Comparison of ENCODE assay signal across 8 cellular contexts in genomic region chr6:31270788-31271640, GRCh38. TPM values are rescaled to one million over a fixed set of nuclear protein-coding genes. Genes with fewer than 3 reads are reported as not detected.
DNase-seq lines count a peak whose midpoint lies in the region; ATAC-seq, FAIRE-seq and TF ChIP-seq lines count a peak whose summit lies in the region.

No MANE protein-coding gene starts in this region.

- no peak for FAIRE-seq in GM12878 (lab: Jason Lieb, UNC)

- peaks cover 15% of the 10 kb centered on the region for H4K20me1 ChIP-seq in GM12878 (ENCODE audit: control insufficient read depth, insufficient read depth)

- peaks cover 11% of the 10 kb centered on the region for H3K36me3 ChIP-seq in RWPE2 (ENCODE audit: low read depth)
- H3K36me3 ChIP-seq in GM12878 (ENCODE audit: control insufficient read depth in 2 of 2, insufficient read depth in 2 of 2, low read length in 1 of 2), result peaks cover 18 to 25% of the 10 kb centered on the region in 2 experiments; a peak in 3 of 4 replicates
- no peaks in the 10 kb centered on the region for H3K36me3 ChIP-seq in iPS-20b (ENCODE audit: insufficient read depth, low read depth, low read length)

- DNase-seq in ELR (ENCODE audit: low read depth), result peak; percentile 71
- no peak for DNase-seq in HFF-Myc (ENCODE audit: extremely low read depth, low read depth)
- DNase-seq in RWPE2 (ENCODE audit: low spot score), result peak; percentile 72
- no peak for DNase-seq in GM12878 (ENCODE audit: low read depth, low spot score)
- peak; percentile 66 for DNase-seq in stimulated activated CD4-positive, alpha-beta T cell treated with anti-CD3 and anti-CD28 coated beads, Interleukin-12 subunit alpha, Interleukin-12 subunit beta, amount 100 ng/mL, for 4 hours
- DNase-seq in midbrain (lab: John Stamatoyannopoulos, UW), result no peak
- no peak for DNase-seq in pons (ENCODE audit: low spot score)

- POLR2A ChIA-PET in GM12878 (lab: Charles Lee), result no interaction called here

- RAD21 ChIA-PET in GM12878 (lab: Charles Lee; ENCODE audit: unreplicated experiment), result no interaction called here

- H3K27me3 ChIP-seq in RWPE2 (ENCODE audit: insufficient read depth, poor library complexity, severe bottlenecking) (no peaks in the 10 kb centered on the region), GM12878 (replicated peaks in 1 of 2; ENCODE audit: control insufficient read depth in 2 of 2, insufficient read depth in 2 of 2, low read length in 1 of 2) (no peaks in the 10 kb centered on the region), iPS-20b (ENCODE audit: insufficient read depth, low read length) (peaks cover 39% of the 10 kb centered on the region)

- H3K4me2 ChIP-seq in GM12878 (ENCODE audit: control insufficient read depth, insufficient read depth), result peak overlapping the region; percentile 86

- no TSS peak for BruUV-seq in GM12878 (replicated peaks; lab: Mats Ljungman, UMichigan)

- 0% methylated on average over 48 of the region's 62 CpGs for WGBS in GM12878 (ENCODE audit: insufficient coverage, insufficient replicate concordance, low lambda C conversion rate, missing lambda C conversion rate)

- no peak overlapping the region for H2AFZ ChIP-seq in GM12878 (ENCODE audit: control insufficient read depth, low read depth, low read length)

- peak overlapping the region; percentile 39 for H3K27ac ChIP-seq in RWPE2 (ENCODE audit: poor library complexity, severe bottlenecking)
- H3K27ac ChIP-seq in GM12878 (ENCODE audit: control insufficient read depth, insufficient read depth), result peak overlapping the region; percentile 95
- no peak overlapping the region for H3K27ac ChIP-seq in iPS-20b (ENCODE audit: low read length)

- TF ChIP-seq RAD21 in GM12878 (IDR thresholded peaks at IDR 0.05; ENCODE audit: insufficient read depth, low read depth, low read length), result no peak

- peak overlapping the region; percentile 70 for H3K4me3 ChIP-seq in HFF-Myc (replicated peaks; ENCODE audit: low read depth, low read length)
- peak overlapping the region; percentile 61 for H3K4me3 ChIP-seq in RWPE2 (ENCODE audit: severe bottlenecking)
- H3K4me3 ChIP-seq in GM12878, result peak overlapping the region; percentile 83
- H3K4me3 ChIP-seq in iPS-20b (ENCODE audit: low read length), result peak overlapping the region; percentile 64

- TF ChIP-seq CTCF in HFF-Myc (IDR thresholded peaks at IDR 0.05; ENCODE audit: low read depth, low read length, missing control alignments) (no peak), RWPE2 (IDR thresholded peaks at IDR 0.05; ENCODE audit: poor library complexity, severe bottlenecking) (no peak), GM12878 (IDR thresholded peaks at IDR 0.05 in 2 of 3, conservative IDR thresholded peaks at IDR 0.05 in 1 of 3; ENCODE audit: control insufficient read depth in 2 of 3, extremely low read depth in 1 of 3, insufficient read depth in 1 of 3, low read depth in 3 of 3, low read length in 3 of 3) (no peak)

- intact Hi-C loops in GM12878 (cut with micrococcal nuclease; ENCODE audit: unreplicated experiment), result no loop called here

- SMC1A ChIA-PET in GM12878 (lab: Charles Lee; ENCODE audit: uncharacterized antibody, unreplicated experiment), result no interaction called here

- H3K9ac ChIP-seq in GM12878 (ENCODE audit: control insufficient read depth, insufficient read depth, low read length) (peak overlapping the region; percentile 87), iPS-20b (ENCODE audit: low read depth, low read length) (no peak overlapping the region)

- no peak for TF ChIP-seq EP300 in GM12878 (IDR thresholded peaks at IDR 0.05; ENCODE audit: borderline replicate concordance in 1 of 2, control insufficient read depth in 1 of 2, low read depth in 2 of 2, low read length in 2 of 2)

- CTCF ChIA-PET in GM12878 (lab: Yijun Ruan, JAX), result no interaction called here

- H3K9me3 ChIP-seq in RWPE2 (ENCODE audit: severe bottlenecking) (no peaks in the 10 kb centered on the region), GM12878 (replicated peaks; ENCODE audit: control insufficient read depth, insufficient read depth, low read length) (no peaks in the 10 kb centered on the region), iPS-20b (ENCODE audit: insufficient read depth, low read depth, low read length) (no peaks in the 10 kb centered on the region)

- ATAC-seq in RWPE2 (ENCODE audit: low read depth) (peak; percentile 40), GM12878 (peak; percentile 73)

- in situ Hi-C loops in GM12878 (cut with MboI), result no loop called here

- H3K4me1 ChIP-seq in RWPE2 (ENCODE audit: insufficient read depth, poor library complexity, severe bottlenecking), result no peaks in the 10 kb centered on the region
- peaks cover 21% of the 10 kb centered on the region for H3K4me1 ChIP-seq in GM12878 (ENCODE audit: control insufficient read depth, insufficient read depth, low read length)
- peaks cover 3% of the 10 kb centered on the region; the same call in 1 of the 2 replicates for H3K4me1 ChIP-seq in iPS-20b (ENCODE audit: insufficient read depth, low read length)

- H3K79me2 ChIP-seq in GM12878 (ENCODE audit: control insufficient read depth, insufficient read depth, low read length), result peaks cover 32% of the 10 kb centered on the region

- peak; percentile 1 for TF ChIP-seq POLR2A in GM12878 (IDR thresholded peaks at IDR 0.05; ENCODE audit: low read depth, low read length)

TF ChIP-seq in GM12878, 131 proteins besides CTCF, POLR2A, EP300 and RAD21 (continues in another document):
- peak; percentile 56; the same call in 1 of the 2 replicates for TF ChIP-seq POLR2AphosphoS2 (IDR thresholded peaks at IDR 0.05; ENCODE audit: low read depth, low read length)
- no peak for TF ChIP-seq KAT2A (conservative IDR thresholded peaks at IDR 0.05; ENCODE audit: control insufficient read depth, low read depth, low read length)
- TF ChIP-seq USF1 (IDR thresholded peaks at IDR 0.05; ENCODE audit: borderline replicate concordance, extremely low read length, insufficient read depth, low read depth, low read length), result no peak
- TF ChIP-seq RCOR1 (conservative IDR thresholded peaks at IDR 0.05; ENCODE audit: low read depth, low read length), result no peak
- no peak for TF ChIP-seq EED (IDR thresholded peaks at IDR 0.05; ENCODE audit: low read depth)
- TF ChIP-seq CREM (IDR thresholded peaks at IDR 0.05; ENCODE audit: low read depth), result no peak
- TF ChIP-seq CUX1 (IDR thresholded peaks at IDR 0.05; ENCODE audit: insufficient replicate concordance, low read depth, low read length), result no peak
- 0 out of 2 replicates have a peak, but pooled peaks have one; percentile 15 for TF ChIP-seq NR2F1 (conservative IDR thresholded peaks at IDR 0.05)

RNA-seq across cellular contexts. Expression of gene HLA-C, which starts 0.9 kb away (rescaled TPM):
- total RNA-seq in GM12878 (2013; cell fraction: nucleolus; rRNA removed), result 751 and 833 TPM in 2 replicates
- total RNA-seq in GM12878 (2014; rRNA removed) (1,016 and 1,050 TPM in 2 replicates), GM12878 (2014; rRNA removed; fragmentation: Illumina TruSeq; extraction: Trizol) (360 and 377 TPM in 2 replicates), GM12878 (2021) (1,014 and 1,087 TPM in 2 replicates)
- polyA plus RNA-seq in GM12878 (2011; ENCODE audit: low read depth), result 522 TPM
- polyA plus RNA-seq in GM12878 (2011; rRNA removed) (679 and 1,092 TPM in 2 replicates), GM12878 (2014; fragmentation: Illumina TruSeq; extraction: Trizol) (301 and 341 TPM in 2 replicates), GM12878 (2014; fragmentation: Nextera tagmentation; extraction: Ambion mirVana) (100 to 1,000 TPM; 121 to 379 TPM), GM12878 (2014; rRNA removed) (1,027 and 1,150 TPM in 2 replicates), GM12878 (2016; fragmentation: Nextera tagmentation; extraction: Ambion mirVana) (100 to 1,000 TPM; 764 to 848 TPM)
- polyA plus RNA-seq in GM12878 (2011; cell fraction: cytosol; rRNA removed), result 1,015 and 1,464 TPM in 2 replicates
- polyA plus RNA-seq in GM12878 (2011; cell fraction: nucleus; rRNA removed), result 1,636 and 1,965 TPM in 2 replicates
- polyA plus RNA-seq in GM12878 (2012), result 958 and 1,028 TPM in 2 replicates
- polyA minus RNA-seq in GM12878 (2011; rRNA and poly(A)+ RNA removed), result 296 and 534 TPM in 2 replicates
- 281 and 287 TPM in 2 replicates for polyA minus RNA-seq in GM12878 (2011; cell fraction: cytosol; rRNA and poly(A)+ RNA removed)
- polyA minus RNA-seq in GM12878 (2011; cell fraction: nucleus; rRNA and poly(A)+ RNA removed), result 248 and 294 TPM in 2 replicates

Comparison
In these comparisons a context has a peak if more than half of its experiments do, and no peak if none do; other contexts are left out.
1. DNase-seq: peak in ELR (single experiment), RWPE2 (single experiment) and stimulated activated CD4-positive, alpha-beta T cell treated with anti-CD3 and anti-CD28 coated beads, Interleukin-12 subunit alpha, Interleukin-12 subunit beta, amount 100 ng/mL, for 4 hours (single experiment); none in HFF-Myc (single experiment), GM12878 (single experiment), midbrain (single experiment) and pons (single experiment).
2. Peak in every context shown above with its lines, with median percentiles within 50 percentile points of each other: H3K4me3 ChIP-seq.